In genomic region chr4:185127021-185127925, GRCh38 we compare ENCODE assay signal across 8 cellular contexts. TPM values are rescaled to one million over a fixed set of nuclear protein-coding genes. Genes with fewer than 3 reads are reported as not detected.
DNase-seq lines count a peak whose midpoint lies in the region; ATAC-seq and TF ChIP-seq lines count a peak whose summit lies in the region.

No MANE protein-coding gene starts in this region.

- no peak overlapping the region for H3K27ac Mint-ChIP-seq in T-helper 1 cell treated with Interleukin-12 subunit alpha and Interleukin-12 subunit beta and Interleukin-4 antibody, amounts not matched to agents 30 μg/mL and 1 μg/mL, for 36 hours
- H3K27ac Mint-ChIP-seq in neural crest cell (ENCODE audit: unreplicated experiment) = no peak overlapping the region

- peaks cover 75% of the 10 kb centered on the region for H3K27me3 Mint-ChIP-seq in T-helper 1 cell treated with Interleukin-12 subunit alpha and Interleukin-12 subunit beta and Interleukin-4 antibody, amounts not matched to agents 30 μg/mL and 1 μg/mL, for 36 hours (ENCODE audit: low read depth)
- peaks cover 54% of the 10 kb centered on the region for H3K27me3 Mint-ChIP-seq in neural crest cell (ENCODE audit: low read depth)

- H3K36me3 Mint-ChIP-seq in T-helper 1 cell treated with Interleukin-12 subunit alpha and Interleukin-12 subunit beta and Interleukin-4 antibody, amounts not matched to agents 30 μg/mL and 1 μg/mL, for 36 hours (ENCODE audit: low read depth) = no peaks in the 10 kb centered on the region
- no peaks in the 10 kb centered on the region for H3K36me3 Mint-ChIP-seq in neural crest cell (ENCODE audit: low read depth)

- DNase-seq in GM10266 (ENCODE audit: extremely low spot score) (peak; percentile 32), fibroblast of pulmonary artery (ENCODE audit: low read depth) (peak; percentile 26), neural crest cell (ENCODE audit: low read depth, low spot score) (no peak), DMS79 treated with DMSO at 0.1 percent for 48 hours (lab: John Stamatoyannopoulos, UW) (no peak), NCI-H1694 (lab: John Stamatoyannopoulos, UW) (no peak), mucosa of gallbladder (ENCODE audit: low spot score) (no peak)

- TF ChIP-seq CTCF in GM10266 (IDR thresholded peaks at IDR 0.05; ENCODE audit: control insufficient read depth, insufficient read depth, low read depth, missing control alignments) (no peak), fibroblast of pulmonary artery (IDR thresholded peaks at IDR 0.05; ENCODE audit: low read length, missing control alignments) (no peak), neural crest cell (conservative IDR thresholded peaks at IDR 0.05) (no peak)

- peaks cover 9% of the 10 kb centered on the region for H3K4me1 Mint-ChIP-seq in T-helper 1 cell treated with Interleukin-12 subunit alpha and Interleukin-12 subunit beta and Interleukin-4 antibody, amounts not matched to agents 30 μg/mL and 1 μg/mL, for 36 hours (ENCODE audit: low read depth)
- peaks cover 6% of the 10 kb centered on the region for H3K4me1 Mint-ChIP-seq in neural crest cell

- peak overlapping the region; percentile 59 for H3K4me3 ChIP-seq in fibroblast of pulmonary artery (replicated peaks; ENCODE audit: low read depth, low read length)

- peak overlapping the region; percentile 70 for H3K4me3 Mint-ChIP-seq in T-helper 1 cell treated with Interleukin-12 subunit alpha and Interleukin-12 subunit beta and Interleukin-4 antibody, amounts not matched to agents 30 μg/mL and 1 μg/mL, for 36 hours
- H3K4me3 Mint-ChIP-seq in neural crest cell = peak overlapping the region; percentile 81

- H3K9me3 Mint-ChIP-seq in T-helper 1 cell treated with Interleukin-12 subunit alpha and Interleukin-12 subunit beta and Interleukin-4 antibody, amounts not matched to agents 30 μg/mL and 1 μg/mL, for 36 hours = no peaks in the 10 kb centered on the region
- H3K9me3 Mint-ChIP-seq in neural crest cell = no peaks in the 10 kb centered on the region

- ATAC-seq in HG02763 (IDR thresholded peaks at IDR 0.05; ENCODE audit: unreplicated experiment) = no peak

RNA-seq across cellular contexts. Expression of gene SLC25A4, which starts 15.8 kb away (rescaled TPM):
- total RNA-seq in neural crest cell (24.1 and 25.0 TPM in 2 replicates), mucosa of gallbladder (58.9 TPM)

Comparison
In these comparisons a context has a peak if more than half of its experiments do, and no peak if none do; other contexts are left out.
1. DNase-seq: peak in GM10266 (single experiment) and fibroblast of pulmonary artery (single experiment); none in neural crest cell (single experiment), DMS79 treated with DMSO at 0.1 percent for 48 hours (single experiment), NCI-H1694 (single experiment) and mucosa of gallbladder (single experiment).